In the genomic region with DNA sequence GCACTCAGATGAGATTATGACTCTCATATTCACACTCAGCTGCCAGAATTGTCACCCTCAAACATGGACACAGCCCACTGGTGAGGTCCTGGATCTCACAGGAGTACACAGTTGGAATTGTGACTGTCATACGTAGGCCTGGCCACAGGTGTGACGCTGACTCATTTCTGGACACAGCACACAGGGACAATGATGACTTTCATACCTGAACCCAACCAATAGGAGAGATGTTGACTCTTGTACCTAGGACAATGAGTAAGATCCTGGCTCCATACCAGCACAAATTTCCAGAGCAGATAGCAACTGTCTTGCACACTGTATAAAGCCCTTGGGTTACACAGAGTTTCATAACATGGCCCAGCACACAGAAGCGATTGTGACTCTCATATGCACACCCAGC, we compare ENCODE assay signal across 20 cellular contexts. TPM values are rescaled to one million over a fixed set of nuclear protein-coding genes. Genes with fewer than 3 reads are reported as not detected.
DNase-seq lines count a peak whose midpoint lies in the region; ATAC-seq and TF ChIP-seq lines count a peak whose summit lies in the region.
"Had no signal": no experiment of that assay in that cellular context is flagged by ENCODE, and none has a peak within 500 bp of the region (broad histone marks: within the 10 kb centered on the region; RNA-seq: fewer than 3 reads in every experiment).

No MANE protein-coding gene starts in this region.

- no peaks in the 10 kb centered on the region for H3K9me2 ChIP-seq in HCT116 (ENCODE audit: insufficient read depth)

- H3K4me3 ChIP-seq in HCT116 (replicated peaks in 1 of 2; ENCODE audit: low read depth in 1 of 2, low read length in 2 of 2) (no peak overlapping the region), body of pancreas (no peak overlapping the region), left lung (no peak overlapping the region), osteoblast (ENCODE audit: insufficient read depth, low read length) (no peak overlapping the region)
- H3K4me3 ChIP-seq: BLaER1 treated with 17β-estradiol and CSF1 and Interleukin-3, amounts not matched to agents 10 nM and 100 nM had no signal

- CTCF ChIA-PET in HCT116 (lab: Charles Lee): no interaction called here

- no peaks in the 10 kb centered on the region for H3K36me3 ChIP-seq in HCT116 (ENCODE audit: control insufficient read depth in 1 of 2, insufficient read depth in 2 of 2, low read length in 2 of 2)
- no peaks in the 10 kb centered on the region for H3K36me3 ChIP-seq in body of pancreas (replicated peaks in 1 of 2; ENCODE audit: insufficient read depth in 1 of 2, low read depth in 2 of 2)
- no peaks in the 10 kb centered on the region for H3K36me3 ChIP-seq in left lung
- no peaks in the 10 kb centered on the region for H3K36me3 ChIP-seq in osteoblast (ENCODE audit: insufficient read depth, low read length)
- H3K36me3 ChIP-seq: BLaER1 treated with 17β-estradiol and CSF1 and Interleukin-3, amounts not matched to agents 10 nM and 100 nM had no signal

- DNase-seq in DMS53 (lab: John Stamatoyannopoulos, UW) (peak; percentile 73), HCT116 (ENCODE audit: low read depth, low spot score) (peak; percentile 57), body of pancreas (peak; percentile 61 to 82 (median 71)), left lung (no peak), nucleus accumbens (lab: John Stamatoyannopoulos, UW) (no peak), osteoblast (ENCODE audit: insufficient read length, low spot score, missing footprints) (no peak)
- DNase-seq: CD4-positive, alpha-beta memory T cell; GOT3; HCEC 1CT; MM.1S; NCI-H1048; NCI-H146; NCI-H2081; NCI-H2171; NCI-H345; NCI-H524 treated with DMSO at 0.1 percent for 48 hours; NCI-H82; Right ventricle myocardium superior had no signal

- H3K4me1 ChIP-seq in HCT116 (ENCODE audit: control insufficient read depth in 1 of 2, insufficient read depth in 2 of 2, low read length in 2 of 2): peaks cover 0 to 9% of the 10 kb centered on the region in 2 experiments; a peak in 1 of 4 replicates
- H3K4me1 ChIP-seq in body of pancreas: peaks cover 10% of the 10 kb centered on the region
- no peaks in the 10 kb centered on the region for H3K4me1 ChIP-seq in left lung
- H3K4me1 ChIP-seq in osteoblast (ENCODE audit: insufficient read depth, low read length): no peaks in the 10 kb centered on the region

- peaks cover 0 to 6% of the 10 kb centered on the region in 2 experiments; a peak in 1 of 4 replicates for H3K9me3 ChIP-seq in HCT116 (ENCODE audit: control insufficient read depth in 1 of 2, insufficient read depth in 1 of 2, low read depth in 1 of 2, low read length in 2 of 2)
- no peaks in the 10 kb centered on the region for H3K9me3 ChIP-seq in body of pancreas
- H3K9me3 ChIP-seq in left lung: peaks cover 0 to 18% of the 10 kb centered on the region in 2 donors
- peaks cover 4% of the 10 kb centered on the region for H3K9me3 ChIP-seq in osteoblast (ENCODE audit: low read depth, low read length)

- BruUV-seq in HCT116 (replicated peaks; lab: Mats Ljungman, UMichigan): no TSS peak

- H3K27me3 ChIP-seq in HCT116 (ENCODE audit: insufficient read depth, low read length) (no peaks in the 10 kb centered on the region), body of pancreas (no peaks in the 10 kb centered on the region), left lung (no peaks in the 10 kb centered on the region), osteoblast (ENCODE audit: insufficient read depth, low read length) (no peaks in the 10 kb centered on the region)
- H3K27me3 ChIP-seq: BLaER1 treated with 17β-estradiol and CSF1 and Interleukin-3, amounts not matched to agents 10 nM and 100 nM had no signal

- POLR2A ChIA-PET in HCT116 (lab: Charles Lee): no interaction called here

- no peak overlapping the region for H3K27ac ChIP-seq in HCT116 (ENCODE audit: low read depth, low read length)
- H3K27ac ChIP-seq in body of pancreas: peak overlapping the region in 3 of 4 donors; percentile 56 to 67 (median 59)
- H3K27ac ChIP-seq in left lung: no peak overlapping the region
- H3K27ac ChIP-seq in osteoblast (ENCODE audit: low read depth, low read length): no peak overlapping the region
- H3K27ac ChIP-seq: BLaER1 treated with 17β-estradiol and CSF1 and Interleukin-3, amounts not matched to agents 10 nM and 100 nM had no signal

- intact Hi-C loops in HCT116 (cut with micrococcal nuclease) (no loop called here), body of pancreas (cut with DNase I) (no loop called here), left lung (cut with DNase I) (no loop called here)

- TF ChIP-seq POLR2A in HCT116 (IDR thresholded peaks at IDR 0.05; ENCODE audit: borderline replicate concordance, extremely low read depth, insufficient read depth, insufficient read length) (no peak), body of pancreas (IDR thresholded peaks at IDR 0.05) (peak in 1 of 3 donors; percentile 23)

- TF ChIP-seq CTCF in HCT116 (IDR thresholded peaks at IDR 0.05 in 2 of 3, conservative IDR thresholded peaks at IDR 0.05 in 1 of 3; ENCODE audit: borderline replicate concordance in 1 of 3, insufficient read depth in 1 of 3, low read depth in 2 of 3, low read length in 2 of 3) (no peak), body of pancreas (IDR thresholded peaks at IDR 0.05) (peak in 2 of 7 experiments; percentile 5 to 14), left lung (IDR thresholded peaks at IDR 0.05) (no peak), osteoblast (IDR thresholded peaks at IDR 0.05; ENCODE audit: extremely low read depth, low read depth, low read length) (no peak)

- H4K20me1 ChIP-seq in HCT116 (ENCODE audit: insufficient read depth) (no peaks in the 10 kb centered on the region), osteoblast (ENCODE audit: insufficient read depth, low read length) (no peaks in the 10 kb centered on the region)
- H4K20me1 ChIP-seq: BLaER1 treated with 17β-estradiol and CSF1 and Interleukin-3, amounts not matched to agents 10 nM and 100 nM had no signal

- no peak overlapping the region for H3K9ac ChIP-seq in HCT116 (ENCODE audit: low read length)
- H3K9ac ChIP-seq: BLaER1 treated with 17β-estradiol and CSF1 and Interleukin-3, amounts not matched to agents 10 nM and 100 nM had no signal

- RAD21 ChIA-PET in HCT116 (lab: Charles Lee; ENCODE audit: low non-redundant PET in 1 of 2, low total read pairs in 2 of 2, uncharacterized antibody in 2 of 2, unreplicated experiment in 2 of 2): no interaction called here

- H3K4me2 ChIP-seq in HCT116 (ENCODE audit: low read length) (0 out of 2 replicates have a peak overlapping the region, but pooled peaks have one; percentile 7), osteoblast (ENCODE audit: insufficient read depth, low read length) (no peak overlapping the region)
- H3K4me2 ChIP-seq: BLaER1 treated with 17β-estradiol and CSF1 and Interleukin-3, amounts not matched to agents 10 nM and 100 nM had no signal

- H3K79me2 ChIP-seq in HCT116 (ENCODE audit: insufficient read depth, low read length) (no peaks in the 10 kb centered on the region), osteoblast (ENCODE audit: insufficient read depth, low read length) (no peaks in the 10 kb centered on the region)

- WGBS in body of pancreas, 2 donors: 62 to 63% methylated on average over 1 to 3 of the region's 3 CpGs

- peak; percentile 63 for ATAC-seq in HCT116
- ATAC-seq in body of pancreas: peak; percentile 95
- ATAC-seq in left lung: peak; percentile 17
- ATAC-seq in GM21528 (IDR thresholded peaks at IDR 0.05; ENCODE audit: low FRiP score, unreplicated experiment): no peak

- no peak for TF ChIP-seq RAD21 in HCT116 (IDR thresholded peaks at IDR 0.05; ENCODE audit: low read depth)

- H2AFZ ChIP-seq in HCT116 (ENCODE audit: low read depth, low read length, poor library complexity, severe bottlenecking) (no peak overlapping the region), osteoblast (ENCODE audit: low read length) (no peak overlapping the region)

TF ChIP-seq in HCT116, 20 proteins besides CTCF, POLR2A, EP300 and RAD21 (continues in another document):
- TF ChIP-seq, protein P1, sequence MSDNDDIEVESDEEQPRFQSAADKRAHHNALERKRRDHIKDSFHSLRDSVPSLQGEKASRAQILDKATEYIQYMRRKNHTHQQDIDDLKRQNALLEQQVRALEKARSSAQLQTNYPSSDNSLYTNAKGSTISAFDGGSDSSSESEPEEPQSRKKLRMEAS (IDR thresholded peaks at IDR 0.05): no peak
- TF ChIP-seq YY1 (IDR thresholded peaks at IDR 0.05; ENCODE audit: extremely low read depth, insufficient replicate concordance, low read depth, low read length) (no peak), SRF (IDR thresholded peaks at IDR 0.05; ENCODE audit: low read depth) (no peak), EZH2 (IDR thresholded peaks at IDR 0.05) (no peak), POLR2AphosphoS5 (IDR thresholded peaks at IDR 0.05; ENCODE audit: low read depth, low read length) (no peak), JUND (IDR thresholded peaks at IDR 0.05) (no peak), SIN3A (IDR thresholded peaks at IDR 0.05; ENCODE audit: low read depth) (no peak), ATF3 (IDR thresholded peaks at IDR 0.05) (no peak), CBX3 (IDR thresholded peaks at IDR 0.05; ENCODE audit: low read depth) (no peak), ELF1 (IDR thresholded peaks at IDR 0.05; ENCODE audit: borderline replicate concordance, low read depth) (no peak), SP1 (IDR thresholded peaks at IDR 0.05; ENCODE audit: low read depth) (no peak), ZFX (IDR thresholded peaks at IDR 0.05) (no peak)

RNA-seq across cellular contexts. Expression of gene ZNF85, which starts 46.4 kb away (rescaled TPM):
- total RNA-seq in HCT116 (2021; ENCODE audit: unreplicated experiment) (2.5 TPM), body of pancreas (10 to 100 TPM in 1 of 2 donors, 1 to 10 TPM in 1; 9.2 to 15.3 TPM), left lung (1 to 10 TPM; 5.7 to 7.9 TPM), osteoblast (9.8 and 10.9 TPM in 2 replicates)
- polyA plus RNA-seq in HCT116 (2012): 0.84 and 2.5 TPM in 2 replicates

RNA-seq across cellular contexts. Expression of gene ZNF430, which starts 51.0 kb away (rescaled TPM):
- 8.4 TPM for total RNA-seq in HCT116 (2021; ENCODE audit: unreplicated experiment)
- 2.1 and 4.7 TPM in 2 replicates for polyA plus RNA-seq in HCT116 (2012)
- total RNA-seq in body of pancreas: 10 to 100 TPM in 1 of 2 donors, 1 to 10 TPM in 1; 4.0 to 11.4 TPM
- 10 to 100 TPM; 11.1 to 13.4 TPM for total RNA-seq in left lung
- 11.9 and 14.1 TPM in 2 replicates for total RNA-seq in osteoblast

Comparison
In these comparisons a context has a peak if more than half of its experiments do, and no peak if none do; other contexts are left out.
1. DNase-seq: peak in DMS53 (single experiment), HCT116 (single experiment) and body of pancreas (4 of 4); none in left lung (0 of 2), nucleus accumbens (0 of 56) and osteoblast (single experiment).
2. H3K27ac ChIP-seq: peak in body of pancreas (3 of 4); none in HCT116 (single experiment), left lung (0 of 2) and osteoblast (single experiment).